14 cellular contexts compared by ENCODE assay signal in genomic region chr13:76636881-76637280, GRCh38.
DNase-seq lines count a peak whose midpoint lies in the region; ATAC-seq and TF ChIP-seq lines count a peak whose summit lies in the region.
"Had no signal": no experiment of that assay in that cellular context is flagged by ENCODE, and none has a peak within 500 bp of the region (broad histone marks: within the 10 kb centered on the region; RNA-seq: fewer than 3 reads in every experiment).

No MANE protein-coding gene starts in this region.

- no peak for TF ChIP-seq CTCF in choroid plexus epithelial cell (conservative IDR thresholded peaks at IDR 0.05; ENCODE audit: low read depth, low read length)
- TF ChIP-seq CTCF in nephron (IDR thresholded peaks at IDR 0.05; ENCODE audit: unreplicated experiment in 3 of 3), result no peak
- no peak for TF ChIP-seq CTCF in uterus (IDR thresholded peaks at IDR 0.05)
- TF ChIP-seq CTCF in CD8-positive, alpha-beta T cell (IDR thresholded peaks at IDR 0.05), result no peak

- H3K36me3 ChIP-seq in SK-N-MC (ENCODE audit: insufficient read depth, low read length), result no peaks in the 10 kb centered on the region
- no peaks in the 10 kb centered on the region for H3K36me3 ChIP-seq in uterus
- no peaks in the 10 kb centered on the region for H3K36me3 ChIP-seq in CD8-positive, alpha-beta T cell (ENCODE audit: insufficient read depth, low read length)
- H3K36me3 ChIP-seq: BE2C had no signal

- intact Hi-C loops in uterus (cut with DNase I; ENCODE audit: low total_unique reads), result no loop called here
- intact Hi-C loops in CD8-positive, alpha-beta T cell (cut with DNase I, micrococcal nuclease), result no loop called here

- no peaks in the 10 kb centered on the region for H3K27me3 ChIP-seq in uterus
- H3K27me3 ChIP-seq in CD8-positive, alpha-beta T cell (ENCODE audit: insufficient read depth, low read length), result no peaks in the 10 kb centered on the region
- H3K27me3 ChIP-seq: BE2C had no signal

- DNase-seq in SK-N-MC (ENCODE audit: low read depth, low spot score), result no peak
- DNase-seq in choroid plexus epithelial cell (ENCODE audit: low read depth), result peak; percentile 74
- no peak for DNase-seq in uterus
- DNase-seq in left lobe of liver (ENCODE audit: low spot score), result no peak
- DNase-seq in NCI-H1105 (lab: John Stamatoyannopoulos, UW), result no peak
- DNase-seq in CD8-positive, alpha-beta T cell, result no peak
- DNase-seq: ACHN; BE2C; Caco-2; CD4-positive, CD25-positive, alpha-beta regulatory T cell; GDM1; GM23248 had no signal

- peak overlapping the region; percentile 79 to 95 (median 94) for H3K27ac Mint-ChIP-seq in nephron
- no peak overlapping the region for H3K27ac Mint-ChIP-seq in CD8-positive, alpha-beta T cell
- H3K27ac Mint-ChIP-seq: CD4-positive, CD25-positive, alpha-beta regulatory T cell had no signal

- no peaks in the 10 kb centered on the region for H3K9me3 Mint-ChIP-seq in nephron
- no peaks in the 10 kb centered on the region for H3K9me3 Mint-ChIP-seq in CD8-positive, alpha-beta T cell
- H3K9me3 Mint-ChIP-seq: CD4-positive, CD25-positive, alpha-beta regulatory T cell had no signal

- H3K4me1 Mint-ChIP-seq in nephron, result peaks cover 67% of the 10 kb centered on the region
- no peaks in the 10 kb centered on the region for H3K4me1 Mint-ChIP-seq in CD8-positive, alpha-beta T cell (ENCODE audit: low read depth)
- H3K4me1 Mint-ChIP-seq: CD4-positive, CD25-positive, alpha-beta regulatory T cell had no signal

- no peak overlapping the region for H3K9ac ChIP-seq in SK-N-MC (ENCODE audit: insufficient read length)
- H3K9ac ChIP-seq: GM23248 had no signal

- H3K4me3 ChIP-seq in SK-N-MC (peak overlapping the region; percentile 53), choroid plexus epithelial cell (ENCODE audit: low read depth, low read length) (no peak overlapping the region), uterus (no peak overlapping the region)
- H3K4me3 ChIP-seq in CD8-positive, alpha-beta T cell (ENCODE audit: low read depth, low read length), result no peak overlapping the region
- H3K4me3 ChIP-seq: GM23248 had no signal

- H3K27ac ChIP-seq in SK-N-MC (peak overlapping the region; percentile 83; the same call in 1 of the 2 replicates), uterus (peak overlapping the region; percentile 67 to 83)
- no peak overlapping the region for H3K27ac ChIP-seq in CD8-positive, alpha-beta T cell (ENCODE audit: low read depth, low read length)
- H3K27ac ChIP-seq: GM23248, HL-60 had no signal

- no peaks in the 10 kb centered on the region for H3K36me3 Mint-ChIP-seq in nephron (ENCODE audit: low read depth)
- H3K36me3 Mint-ChIP-seq in CD8-positive, alpha-beta T cell, result no peaks in the 10 kb centered on the region
- H3K36me3 Mint-ChIP-seq: CD4-positive, CD25-positive, alpha-beta regulatory T cell had no signal

- no peak for TF ChIP-seq POLR2A in uterus (IDR thresholded peaks at IDR 0.05)

- peaks cover 0 to 4% of the 10 kb centered on the region in 2 donors for H3K4me1 ChIP-seq in uterus
- H3K4me1 ChIP-seq in CD8-positive, alpha-beta T cell (ENCODE audit: insufficient read depth, low read length), result no peaks in the 10 kb centered on the region
- H3K4me1 ChIP-seq: Caco-2 had no signal

- no peak for ATAC-seq in left lobe of liver
- ATAC-seq in CD8-positive, alpha-beta T cell, result no peak

- CTCF ChIA-PET in CD8-positive, alpha-beta T cell (lab: Charles Lee), result interaction anchor here (1.0 kb wide), 1 partner anchor 32 kb away, joined by 3 read pairs; no protein-coding TSS in a partner anchor

- peaks cover 3% of the 10 kb centered on the region for H3K27me3 Mint-ChIP-seq in nephron (ENCODE audit: low read depth)
- H3K27me3 Mint-ChIP-seq in CD8-positive, alpha-beta T cell (ENCODE audit: low read depth), result peaks cover 9% of the 10 kb centered on the region

- no peaks in the 10 kb centered on the region for H3K9me3 ChIP-seq in SK-N-MC (ENCODE audit: low read depth, low read length)
- no peaks in the 10 kb centered on the region for H3K9me3 ChIP-seq in uterus
- no peaks in the 10 kb centered on the region for H3K9me3 ChIP-seq in CD8-positive, alpha-beta T cell (ENCODE audit: low read length)
- H3K9me3 ChIP-seq: BE2C, Caco-2 had no signal

- POLR2A ChIA-PET in CD8-positive, alpha-beta T cell (lab: Charles Lee), result no interaction called here

- no peak overlapping the region for H3K4me3 Mint-ChIP-seq in nephron
- no peak overlapping the region for H3K4me3 Mint-ChIP-seq in CD8-positive, alpha-beta T cell
- H3K4me3 Mint-ChIP-seq: CD4-positive, CD25-positive, alpha-beta regulatory T cell had no signal
